Comparison of ENCODE assay signal across 28 cellular contexts in genomic region chr5:3456121-3456681, GRCh38.
"Had no signal": no experiment of that assay in that cellular context is flagged by ENCODE, and none has a peak within 500 bp of the region (broad histone marks: within the 10 kb centered on the region; RNA-seq: fewer than 3 reads in every experiment).

No MANE protein-coding gene starts in this region.

- H3K36me3 Mint-ChIP-seq: activated CD8-positive, alpha-beta memory T cell treated with anti-CD3 and anti-CD28 coated beads, Interleukin-2, amount 10 ng/mL, durations not matched to agents 7 days and 5 days; activated naive CD4-positive, alpha-beta T cell treated with anti-CD3 and anti-CD28 coated beads, Interleukin-2, amount 50 U/mL, for 72 hours had no signal

- H3K4me3 Mint-ChIP-seq: activated B cell treated with CpG ODN at 0.5 μM for 24 hours; activated CD8-positive, alpha-beta memory T cell treated with anti-CD3 and anti-CD28 coated beads, Interleukin-2, amount 10 ng/mL, durations not matched to agents 7 days and 5 days; activated CD8-positive, alpha-beta T cell treated with anti-CD3 and anti-CD28 coated beads, Interleukin-2, amount 10 ng/mL, durations not matched to agents 7 days and 5 days; nephron progenitor cell; T-helper 2 cell treated with Interferon-gamma antibody and Interleukin-4, amounts not matched to agents 5 μg/mL and 100 μg/mL, for 36 hours had no signal

- H3K27ac Mint-ChIP-seq: activated B cell treated with CpG ODN at 0.5 μM for 24 hours; activated CD8-positive, alpha-beta memory T cell treated with anti-CD3 and anti-CD28 coated beads, Interleukin-2, amount 10 ng/mL, durations not matched to agents 7 days and 5 days; activated CD8-positive, alpha-beta T cell treated with anti-CD3 and anti-CD28 coated beads, Interleukin-2, amount 10 ng/mL, durations not matched to agents 7 days and 5 days; activated naive CD4-positive, alpha-beta T cell treated with anti-CD3 and anti-CD28 coated beads, Interleukin-2, amount 50 U/mL, for 72 hours; nephron progenitor cell; progenitor cell of endocrine pancreas; T-helper 2 cell treated with Interferon-gamma antibody and Interleukin-4, amounts not matched to agents 5 μg/mL and 100 μg/mL, for 36 hours had no signal

- H3K4me1 Mint-ChIP-seq: activated B cell treated with CpG ODN at 0.5 μM for 24 hours; activated CD8-positive, alpha-beta memory T cell treated with anti-CD3 and anti-CD28 coated beads, Interleukin-2, amount 10 ng/mL, durations not matched to agents 7 days and 5 days; nephron progenitor cell had no signal

- ATAC-seq: activated CD8-positive, alpha-beta memory T cell treated with anti-CD3 and anti-CD28 coated beads, Interleukin-2, amount 10 ng/mL, durations not matched to agents 7 days and 5 days; activated CD8-positive, alpha-beta T cell treated with anti-CD3 and anti-CD28 coated beads, Interleukin-2, amount 10 ng/mL, durations not matched to agents 7 days and 5 days; activated naive CD4-positive, alpha-beta T cell treated with anti-CD3 and anti-CD28 coated beads, Interleukin-2, amount 50 U/mL, for 72 hours; body of pancreas; heart right ventricle; left lung; lower lobe of right lung; stimulated activated naive CD8-positive, alpha-beta T cell treated with anti-CD3 and anti-CD28 coated beads, Interleukin-15, Interleukin-2, amounts not matched to agents 100 U/mL and 50 U/mL, for 24 hours had no signal

- H3K9me3 Mint-ChIP-seq: activated B cell treated with CpG ODN at 0.5 μM for 24 hours, nephron progenitor cell had no signal

- H3K27me3 Mint-ChIP-seq: activated B cell treated with CpG ODN at 0.5 μM for 24 hours; activated CD8-positive, alpha-beta memory T cell treated with anti-CD3 and anti-CD28 coated beads, Interleukin-2, amount 10 ng/mL, durations not matched to agents 7 days and 5 days had no signal

- H3K9me3 ChIP-seq: body of pancreas, colonic mucosa, heart right ventricle, left lung, lower lobe of right lung, ovary, right lobe of liver, testis, transverse colon had no signal

- H3K4me1 ChIP-seq: body of pancreas, colonic mucosa, heart right ventricle, left lung, lower lobe of right lung, right lobe of liver, testis, transverse colon had no signal

- DNase-seq: activated B cell treated with CpG ODN at 0.5 μM for 24 hours; activated CD4-positive, alpha-beta T cell treated with anti-CD3 and anti-CD28 coated beads, Interleukin-2, amount 50 U/mL, for 1 hour; activated CD8-positive, alpha-beta memory T cell treated with anti-CD3 and anti-CD28 coated beads, Interleukin-2, amount 10 ng/mL, durations not matched to agents 7 days and 5 days; activated CD8-positive, alpha-beta T cell treated with anti-CD3 and anti-CD28 coated beads, Interleukin-2, amount 10 ng/mL, durations not matched to agents 7 days and 5 days; activated naive CD4-positive, alpha-beta T cell; activated T-cell treated with anti-CD3 and anti-CD28 coated beads, Interleukin-2, amount 50 U/mL, for 48 hours; anterior cingulate cortex; body of pancreas; cerebellar nuclear complex; colonic mucosa; dorsolateral prefrontal cortex; effector memory CD4-positive, alpha-beta T cell; erythroblast; heart right ventricle; lower lobe of right lung; nephron progenitor cell; ovary; right lobe of liver; stimulated activated CD4-positive, alpha-beta T cell treated with anti-CD3 and anti-CD28 coated beads, Interleukin-4, amount 100 ng/mL, for 1 hour; stimulated activated naive CD8-positive, alpha-beta T cell treated with anti-CD3 and anti-CD28 coated beads, Interleukin-15, Interleukin-2, amounts not matched to agents 100 U/mL and 50 U/mL, for 24 hours; T-helper 1 cell; testis; transverse colon had no signal

- H3K27me3 ChIP-seq: body of pancreas, cardiac muscle cell, colonic mucosa, heart right ventricle, left lung, ovary, right lobe of liver, testis, transverse colon had no signal

- H3K4me3 ChIP-seq: body of pancreas, cardiac muscle cell, colonic mucosa, dorsolateral prefrontal cortex, heart right ventricle, left lung, lower lobe of right lung, ovary, right lobe of liver, testis, transverse colon had no signal

- H3K27ac ChIP-seq: body of pancreas, cardiac muscle cell, colonic mucosa, dorsolateral prefrontal cortex, heart right ventricle, left lung, lower lobe of right lung, ovary, right lobe of liver, testis, transverse colon had no signal

- H3K36me3 ChIP-seq: cardiac muscle cell, colonic mucosa, heart right ventricle, left lung, lower lobe of right lung, ovary, right lobe of liver, transverse colon had no signal
